ENCODE assay signal across 8 cellular contexts in the genomic region with DNA sequence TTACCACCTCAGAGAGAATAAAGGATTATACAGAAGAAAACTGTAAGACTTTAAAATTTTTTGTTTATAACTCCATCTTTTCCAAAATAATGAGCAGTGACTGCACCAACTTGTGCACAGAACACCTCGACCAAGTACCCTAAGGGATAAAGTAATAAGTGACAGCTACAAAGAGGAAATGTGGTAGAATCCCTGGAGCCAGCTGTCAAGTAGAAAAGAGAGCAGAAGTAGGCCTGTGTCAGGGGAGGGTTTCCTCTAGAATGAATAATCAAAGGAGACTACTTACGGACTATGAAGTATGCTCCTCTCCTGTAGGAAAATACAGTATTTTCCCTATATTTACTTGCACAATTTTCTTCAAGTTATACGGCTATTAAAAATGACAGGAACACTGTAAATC. TPM values are rescaled to one million over a fixed set of nuclear protein-coding genes. Genes with fewer than 3 reads are reported as not detected.
DNase-seq lines count a peak whose midpoint lies in the region; ATAC-seq and TF ChIP-seq lines count a peak whose summit lies in the region.

No MANE protein-coding gene starts in this region.

- H3K9me3 ChIP-seq in heart left ventricle: no peaks in the 10 kb centered on the region
- H3K9me3 ChIP-seq in lower lobe of right lung: no peaks in the 10 kb centered on the region
- no peaks in the 10 kb centered on the region for H3K9me3 ChIP-seq in uterus

- ATAC-seq in heart left ventricle (no peak), Right ventricle myocardium inferior (no peak), lower lobe of right lung (no peak), GM21423 (IDR thresholded peaks at IDR 0.05; ENCODE audit: unreplicated experiment) (no peak)
- no peak for ATAC-seq in activated naive CD4-positive, alpha-beta T cell treated with anti-CD3 and anti-CD28 coated beads, Interleukin-2, amount 50 U/mL, for 72 hours

- peaks cover 3 to 43% (median 16%) of the 10 kb centered on the region in 12 donors for H3K4me1 ChIP-seq in heart left ventricle
- peaks cover 17% of the 10 kb centered on the region for H3K4me1 ChIP-seq in lower lobe of right lung
- peaks cover 0 to 5% of the 10 kb centered on the region in 2 donors for H3K4me1 ChIP-seq in uterus

- H3K4me3 ChIP-seq in heart left ventricle (peak overlapping the region in 11 of 12 donors; percentile 58 to 95 (median 81)), lower lobe of right lung (peak overlapping the region; percentile 72), uterus (peak overlapping the region; percentile 83 to 99)

- H3K27me3 ChIP-seq in heart left ventricle (no peaks in the 10 kb centered on the region), lower lobe of right lung (ENCODE audit: low read depth) (no peaks in the 10 kb centered on the region), uterus (no peaks in the 10 kb centered on the region)

- peaks cover 15 to 31% of the 10 kb centered on the region in 2 donors for H3K36me3 Mint-ChIP-seq in activated naive CD4-positive, alpha-beta T cell treated with anti-CD3 and anti-CD28 coated beads, Interleukin-2, amount 50 U/mL, for 72 hours

- DNase-seq in heart left ventricle (no peak), Right ventricle myocardium inferior (ENCODE audit: missing footprints) (no peak), lower lobe of right lung (no peak), uterus (no peak), NCI-H2171 treated with DMSO at 0.1 percent for 48 hours (lab: John Stamatoyannopoulos, UW) (no peak), GDM1 (lab: John Stamatoyannopoulos, UW) (no peak)
- no peak for DNase-seq in activated naive CD4-positive, alpha-beta T cell treated with anti-CD3 and anti-CD28 coated beads, Interleukin-2, amount 50 U/mL, for 72 hours (ENCODE audit: low spot score in 2 of 2)

- H3K9me3 Mint-ChIP-seq in activated naive CD4-positive, alpha-beta T cell treated with anti-CD3 and anti-CD28 coated beads, Interleukin-2, amount 50 U/mL, for 72 hours: no peaks in the 10 kb centered on the region

- 1 to 30% (median 13%) methylated on average over 3 of the region's 3 CpGs for WGBS in heart left ventricle, 4 donors

- intact Hi-C loops in heart left ventricle (cut with DNase I) (loop anchor here in 1 of 10 donors (10.0 kb wide), 2 partner anchors 124 to 304 kb away; a partner anchor contains a TSS), Right ventricle myocardium inferior (cut with DNase I) (loop anchor here (5.0 kb wide), 1 partner anchor 127 kb away; a partner anchor contains a TSS), lower lobe of right lung (cut with DNase I) (no loop called here), uterus (cut with DNase I; ENCODE audit: low total_unique reads) (no loop called here)

- TF ChIP-seq POLR2A in heart left ventricle (IDR thresholded peaks at IDR 0.05) (no peak), uterus (IDR thresholded peaks at IDR 0.05) (no peak)

- TF ChIP-seq CTCF in heart left ventricle (IDR thresholded peaks at IDR 0.05) (no peak), lower lobe of right lung (IDR thresholded peaks at IDR 0.05) (no peak), uterus (IDR thresholded peaks at IDR 0.05) (no peak)

- peak overlapping the region; percentile 89 to 95 for H3K27ac Mint-ChIP-seq in activated naive CD4-positive, alpha-beta T cell treated with anti-CD3 and anti-CD28 coated beads, Interleukin-2, amount 50 U/mL, for 72 hours

- H3K36me3 ChIP-seq in heart left ventricle: peaks cover 0 to 37% (median 31%) of the 10 kb centered on the region in 9 donors
- H3K36me3 ChIP-seq in lower lobe of right lung: peaks cover 30% of the 10 kb centered on the region
- no peaks in the 10 kb centered on the region for H3K36me3 ChIP-seq in uterus

- H3K27ac ChIP-seq in heart left ventricle (peak overlapping the region in 6 of 12 donors; percentile 85 to 93 (median 90)), lower lobe of right lung (no peak overlapping the region), uterus (peak overlapping the region; percentile 80 to 97)

RNA-seq across cellular contexts. Expression of a gene that starts 1.2 kb away (rescaled TPM):
- total RNA-seq in heart left ventricle (100 to 1,000 TPM in 1 of 9 donors, 10 to 100 TPM in 8; 39.6 to 162 (median 58.7) TPM), Right ventricle myocardium inferior (60.2 TPM), lower lobe of right lung (60.0 TPM), uterus (10 to 100 TPM; 34.1 to 91.7 (median 80.2) TPM)
- polyA plus RNA-seq in heart left ventricle: 100 to 1,000 TPM in 1 of 2 donors, 10 to 100 TPM in 1; 21.1 to 117 TPM
- total RNA-seq in activated naive CD4-positive, alpha-beta T cell treated with anti-CD3 and anti-CD28 coated beads, Interleukin-2, amount 50 U/mL, for 72 hours: 10 to 100 TPM; 45.1 to 84.1 TPM

RNA-seq across cellular contexts. Expression of a gene that starts 23.7 kb away (rescaled TPM):
- total RNA-seq in heart left ventricle: under 1 TPM; 0.13 to 0.76 (median 0.53) TPM
- under 1 TPM; 0.11 to 0.23 TPM for polyA plus RNA-seq in heart left ventricle
- total RNA-seq in Right ventricle myocardium inferior: 0.78 TPM
- under 1 TPM; 0.18 to 0.25 TPM for total RNA-seq in activated naive CD4-positive, alpha-beta T cell treated with anti-CD3 and anti-CD28 coated beads, Interleukin-2, amount 50 U/mL, for 72 hours
- 0.35 TPM for total RNA-seq in lower lobe of right lung
- total RNA-seq in uterus: 1 to 10 TPM in 1 of 4 donors, under 1 TPM in 2, not detected in 1; 0.55 to 1.2 (median 0.88) TPM
